ENCODE assay signal across 14 cellular contexts in genomic region chr17:80882926-80883685, GRCh38.
DNase-seq lines count a peak whose midpoint lies in the region; ATAC-seq and TF ChIP-seq lines count a peak whose summit lies in the region.
"Had no signal": no experiment of that assay in that cellular context is flagged by ENCODE, and none has a peak within 500 bp of the region (broad histone marks: within the 10 kb centered on the region; RNA-seq: fewer than 3 reads in every experiment).

No MANE protein-coding gene starts in this region.

- ATAC-seq in left ventricle myocardium superior (no peak), T-helper 17 cell (no peak), left lung (no peak)
- no peak for ATAC-seq in activated T-cell treated with anti-CD3 and anti-CD28 coated beads, Interleukin-2, amount 50 U/mL, for 72 hours (replicated peaks in 1 of 2)

- H3K36me3 ChIP-seq in left ventricle myocardium inferior = peaks cover 64% of the 10 kb centered on the region
- H3K36me3 ChIP-seq in left lung = peaks cover 0 to 71% of the 10 kb centered on the region in 2 donors
- peaks cover 0 to 83% (median 44%) of the 10 kb centered on the region in 6 donors for H3K36me3 ChIP-seq in spleen
- peaks cover 43 to 47% of the 10 kb centered on the region in 2 donors for H3K36me3 ChIP-seq in ascending aorta

- WGBS in spleen, 5 donors = 94 to 97% (median 95%) methylated on average over 24 of the region's 24 CpGs

- H3K4me3 ChIP-seq in left ventricle myocardium inferior (no peak overlapping the region), left lung (no peak overlapping the region), spleen (no peak overlapping the region), ascending aorta (no peak overlapping the region)

- no peaks in the 10 kb centered on the region for H3K9me3 Mint-ChIP-seq in activated T-cell treated with anti-CD3 and anti-CD28 coated beads, Interleukin-2, amount 50 U/mL, for 72 hours
- H3K9me3 Mint-ChIP-seq: H9 had no signal

- no peak overlapping the region for H3K4me3 Mint-ChIP-seq in T-helper 17 cell
- no peak overlapping the region for H3K4me3 Mint-ChIP-seq in activated T-cell treated with anti-CD3 and anti-CD28 coated beads, Interleukin-2, amount 50 U/mL, for 72 hours
- H3K4me3 Mint-ChIP-seq: H9 had no signal

- peaks cover 5% of the 10 kb centered on the region for H3K4me1 Mint-ChIP-seq in T-helper 17 cell
- peaks cover 46% of the 10 kb centered on the region for H3K4me1 Mint-ChIP-seq in activated T-cell treated with anti-CD3 and anti-CD28 coated beads, Interleukin-2, amount 50 U/mL, for 72 hours (ENCODE audit: low read depth)

- H3K27ac Mint-ChIP-seq in T-helper 17 cell = peak overlapping the region; percentile 8
- no peak overlapping the region for H3K27ac Mint-ChIP-seq in activated T-cell treated with anti-CD3 and anti-CD28 coated beads, Interleukin-2, amount 50 U/mL, for 72 hours

- no peaks in the 10 kb centered on the region for H3K27me3 ChIP-seq in left ventricle myocardium inferior (ENCODE audit: low read depth)
- H3K27me3 ChIP-seq in left lung = no peaks in the 10 kb centered on the region
- H3K27me3 ChIP-seq in spleen (replicated peaks in 1 of 7) = no peaks in the 10 kb centered on the region
- H3K27me3 ChIP-seq in ascending aorta = no peaks in the 10 kb centered on the region

- peak; percentile 12 for DNase-seq in left ventricle myocardium superior
- DNase-seq in left ventricle myocardium inferior = no peak
- DNase-seq in T-helper 17 cell = peak in 1 of 3 donors; percentile 2
- peak; percentile 15 to 45 for DNase-seq in left lung
- peak; percentile 57 for DNase-seq in spleen
- DNase-seq in ascending aorta (ENCODE audit: low spot score in 2 of 2) = no peak
- DNase-seq in activated T-cell treated with anti-CD3 and anti-CD28 coated beads, Interleukin-2, amount 50 U/mL, for 72 hours = no peak
- DNase-seq: DMS 273 treated with DMSO at 0.1 percent for 48 hours, EL, H9, Karpas-422, NCI-H1417 treated with DMSO at 0.1 percent for 48 hours, NCI-H2081, NCI-H524 treated with DMSO at 0.1 percent for 48 hours had no signal

- H3K27ac ChIP-seq in left ventricle myocardium inferior (replicated peaks) (no peak overlapping the region), left lung (no peak overlapping the region), spleen (no peak overlapping the region), ascending aorta (no peak overlapping the region)

- intact Hi-C loops in left ventricle myocardium superior (cut with micrococcal nuclease) (no loop called here), left ventricle myocardium inferior (cut with micrococcal nuclease) (no loop called here), left lung (cut with DNase I) (no loop called here), spleen (cut with DNase I; ENCODE audit: low total_unique reads) (no loop called here), ascending aorta (cut with DNase I) (no loop called here)

- peaks cover 5% of the 10 kb centered on the region for H3K36me3 Mint-ChIP-seq in T-helper 17 cell (ENCODE audit: low read depth)
- H3K36me3 Mint-ChIP-seq in activated T-cell treated with anti-CD3 and anti-CD28 coated beads, Interleukin-2, amount 50 U/mL, for 72 hours (ENCODE audit: insufficient read depth in 2 of 2) = peaks cover 6 to 21% of the 10 kb centered on the region in 2 donors

- H3K9me3 ChIP-seq in left ventricle myocardium inferior (replicated peaks) (no peaks in the 10 kb centered on the region), T-helper 17 cell (ENCODE audit: control insufficient read depth, low read length, poor library complexity, severe bottlenecking) (no peaks in the 10 kb centered on the region), left lung (no peaks in the 10 kb centered on the region), spleen (no peaks in the 10 kb centered on the region), ascending aorta (no peaks in the 10 kb centered on the region)

- H3K4me1 ChIP-seq in left ventricle myocardium inferior = peaks cover 5% of the 10 kb centered on the region
- peaks cover 0 to 4% of the 10 kb centered on the region in 2 donors for H3K4me1 ChIP-seq in left lung
- peaks cover under 1 to 29% (median 12%) of the 10 kb centered on the region in 6 donors for H3K4me1 ChIP-seq in spleen
- no peaks in the 10 kb centered on the region for H3K4me1 ChIP-seq in ascending aorta

- TF ChIP-seq CTCF in left ventricle myocardium inferior (IDR thresholded peaks at IDR 0.05; ENCODE audit: borderline replicate concordance) (no peak), left lung (IDR thresholded peaks at IDR 0.05) (no peak), spleen (IDR thresholded peaks at IDR 0.05 in 8 of 11, conservative IDR thresholded peaks at IDR 0.05 in 3 of 11) (no peak), ascending aorta (IDR thresholded peaks at IDR 0.05) (no peak)

- no peak for TF ChIP-seq POLR2A in spleen (IDR thresholded peaks at IDR 0.05)

- H3K27me3 Mint-ChIP-seq in T-helper 17 cell = no peaks in the 10 kb centered on the region
- H3K27me3 Mint-ChIP-seq in activated T-cell treated with anti-CD3 and anti-CD28 coated beads, Interleukin-2, amount 50 U/mL, for 72 hours (ENCODE audit: low read depth) = no peaks in the 10 kb centered on the region

Comparison
In these comparisons a context has a peak if more than half of its experiments do, and no peak if none do; other contexts are left out.
1. DNase-seq: peak in left ventricle myocardium superior (single experiment), left lung (2 of 2) and spleen (single experiment); none in left ventricle myocardium inferior (single experiment), ascending aorta (0 of 2) and activated T-cell treated with anti-CD3 and anti-CD28 coated beads, Interleukin-2, amount 50 U/mL, for 72 hours (0 of 2).